In genomic region chr1:59499956-59500569, GRCh38 we compare ENCODE assay signal across 19 cellular contexts.
A peak's percentile ranks its signal among the peaks of the same experiment; 100 is the strongest.
DNase-seq lines count a peak whose midpoint lies in the region; TF ChIP-seq lines count a peak whose summit lies in the region.
"Had no signal": no experiment of that assay in that cellular context is flagged by ENCODE, and none has a peak within 500 bp of the region (broad histone marks: within the 10 kb centered on the region; RNA-seq: fewer than 3 reads in every experiment).

No MANE protein-coding gene starts in this region.

- H4K12ac ChIP-seq in trophoblast cell (ENCODE audit: low read depth, low read length), result no peak overlapping the region

- H3F3A ChIP-seq in MM.1S (ENCODE audit: insufficient read depth, low read length), result no peaks in the 10 kb centered on the region

- no peak for TF ChIP-seq CTCF in hepatocyte (IDR thresholded peaks at IDR 0.05; ENCODE audit: poor library complexity)
- no peak for TF ChIP-seq CTCF in MM.1S (IDR thresholded peaks at IDR 0.05; ENCODE audit: low read length)
- no peak for TF ChIP-seq CTCF in glutamatergic neuron (IDR thresholded peaks at IDR 0.05; ENCODE audit: partially characterized antibody, unreplicated experiment)

- no peak overlapping the region for H2BK120ac ChIP-seq in trophoblast cell (ENCODE audit: insufficient read depth, low read length, poor library complexity)

- DNase-seq in HT-29 (ENCODE audit: low spot score), result peak; percentile 91
- DNase-seq in SJCRH30, result no peak
- DNase-seq in hepatocyte (ENCODE audit: low spot score), result peak; percentile 34
- peak in 1 of 2 donors; percentile 45 for DNase-seq in trophoblast cell
- no peak for DNase-seq in ecto neural progenitor cell (ENCODE audit: low spot score)
- DNase-seq in RPMI8226, result no peak
- DNase-seq in MM.1S, result no peak
- no peak for DNase-seq in glutamatergic neuron
- DNase-seq: activated CD4-positive, alpha-beta T cell treated with anti-CD3 and anti-CD28 coated beads for 36 hours; activated effector memory CD4-positive, alpha-beta T cell treated with Interleukin-2 at 50 U/mL for 16 hours; effector CD8-positive, alpha-beta T cell; EL; islet precursor cell; NCI-H1105; SK-N-SH; T-helper 9 cell; upper lobe of right lung had no signal

- H4K8ac ChIP-seq in trophoblast cell (ENCODE audit: low read depth, low read length), result no peak overlapping the region

- H3K36me3 ChIP-seq in SJCRH30 (no peaks in the 10 kb centered on the region), hepatocyte (replicated peaks; ENCODE audit: insufficient read depth, low read depth) (no peaks in the 10 kb centered on the region), trophoblast cell (ENCODE audit: control insufficient read depth in 1 of 2, insufficient read depth in 2 of 2, low read length in 2 of 2) (no peaks in the 10 kb centered on the region), MM.1S (replicated peaks; ENCODE audit: insufficient read depth, low read length) (no peaks in the 10 kb centered on the region)
- H3K36me3 ChIP-seq: cardiac muscle cell, upper lobe of right lung had no signal

- H2AFZ ChIP-seq in hepatocyte (no peak overlapping the region), trophoblast cell (ENCODE audit: insufficient read depth, low read length, poor library complexity) (no peak overlapping the region), MM.1S (ENCODE audit: low read length) (no peak overlapping the region)

- H3K9ac ChIP-seq in trophoblast cell (ENCODE audit: low read length) (no peak overlapping the region), MM.1S (ENCODE audit: low read length) (no peak overlapping the region)
- H3K9ac ChIP-seq: SK-N-SH had no signal

- no peak overlapping the region for H3K18ac ChIP-seq in trophoblast cell (ENCODE audit: low read length)

- H3K27ac Mint-ChIP-seq in glutamatergic neuron (ENCODE audit: unreplicated experiment), result no peak overlapping the region
- H3K27ac Mint-ChIP-seq: activated CD4-positive, alpha-beta T cell treated with anti-CD3 and anti-CD28 coated beads for 36 hours; stimulated activated naive CD8-positive, alpha-beta T cell treated with anti-CD3 and anti-CD28 coated beads, Interleukin-15, Interleukin-2, amounts not matched to agents 100 ng/mL and 50 ng/mL, for 24 hours had no signal

- no peaks in the 10 kb centered on the region for H3K27me3 ChIP-seq in SJCRH30
- no peaks in the 10 kb centered on the region for H3K27me3 ChIP-seq in hepatocyte
- no peaks in the 10 kb centered on the region for H3K27me3 ChIP-seq in trophoblast cell (ENCODE audit: insufficient read depth, low read length)
- H3K27me3 ChIP-seq in MM.1S (replicated peaks; ENCODE audit: insufficient read depth, low read length), result no peaks in the 10 kb centered on the region
- H3K27me3 ChIP-seq: cardiac muscle cell, upper lobe of right lung had no signal

- H4K20me1 ChIP-seq in hepatocyte (ENCODE audit: insufficient read depth, poor library complexity, severe bottlenecking) (no peaks in the 10 kb centered on the region), MM.1S (ENCODE audit: insufficient read depth, low read length) (no peaks in the 10 kb centered on the region)

- H3K4me3 Mint-ChIP-seq in glutamatergic neuron (ENCODE audit: unreplicated experiment), result no peak overlapping the region
- H3K4me3 Mint-ChIP-seq: activated CD4-positive, alpha-beta T cell treated with anti-CD3 and anti-CD28 coated beads for 36 hours; stimulated activated naive CD8-positive, alpha-beta T cell treated with anti-CD3 and anti-CD28 coated beads, Interleukin-15, Interleukin-2, amounts not matched to agents 100 ng/mL and 50 ng/mL, for 24 hours had no signal

- no peak overlapping the region for H3K4ac ChIP-seq in trophoblast cell (ENCODE audit: low read depth, low read length)

- H2BK12ac ChIP-seq in trophoblast cell (ENCODE audit: low read length), result peak overlapping the region; percentile 76

- no peak overlapping the region for H3K4me3 ChIP-seq in SJCRH30
- H3K4me3 ChIP-seq in hepatocyte, result no peak overlapping the region
- H3K4me3 ChIP-seq in trophoblast cell (ENCODE audit: low read depth, low read length), result no peak overlapping the region
- H3K4me3 ChIP-seq in MM.1S (ENCODE audit: low read length), result no peak overlapping the region
- H3K4me3 ChIP-seq: cardiac muscle cell, upper lobe of right lung had no signal

- H2AK5ac ChIP-seq in trophoblast cell (ENCODE audit: low read length), result no peak overlapping the region

- H3K36me3 Mint-ChIP-seq in glutamatergic neuron (ENCODE audit: unreplicated experiment), result no peaks in the 10 kb centered on the region

- H3K4me2 ChIP-seq in hepatocyte (peak overlapping the region; percentile 38), trophoblast cell (ENCODE audit: low read length) (no peak overlapping the region), MM.1S (ENCODE audit: low read depth, low read length) (no peak overlapping the region)
- H3K4me2 ChIP-seq: SK-N-SH had no signal

- H3K4me1 Mint-ChIP-seq in glutamatergic neuron (ENCODE audit: low read depth, unreplicated experiment), result no peaks in the 10 kb centered on the region
- H3K4me1 Mint-ChIP-seq: activated CD4-positive, alpha-beta T cell treated with anti-CD3 and anti-CD28 coated beads for 36 hours had no signal

- H2BK5ac ChIP-seq in trophoblast cell (ENCODE audit: low read depth, low read length, poor library complexity), result no peak overlapping the region

- H3K9me2 ChIP-seq in hepatocyte (replicated peaks; ENCODE audit: insufficient read depth), result no peaks in the 10 kb centered on the region
- no peaks in the 10 kb centered on the region for H3K9me2 ChIP-seq in MM.1S (replicated peaks; ENCODE audit: insufficient read depth, low read length)
- H3K9me2 ChIP-seq: SK-N-SH had no signal

- H3K79me2 ChIP-seq in hepatocyte (no peaks in the 10 kb centered on the region), trophoblast cell (ENCODE audit: control insufficient read depth, insufficient read depth, low read length, poor library complexity) (no peaks in the 10 kb centered on the region), MM.1S (ENCODE audit: low read length) (no peaks in the 10 kb centered on the region)

- H3K9me3 ChIP-seq in SJCRH30 (replicated peaks), result peaks cover 7% of the 10 kb centered on the region
- H3K9me3 ChIP-seq in hepatocyte (ENCODE audit: low read depth), result no peaks in the 10 kb centered on the region
- no peaks in the 10 kb centered on the region for H3K9me3 ChIP-seq in trophoblast cell (ENCODE audit: insufficient read depth, low read depth, low read length)
- no peaks in the 10 kb centered on the region for H3K9me3 ChIP-seq in MM.1S (replicated peaks; ENCODE audit: insufficient read depth, low read length)
- H3K9me3 ChIP-seq: SK-N-SH, upper lobe of right lung had no signal

- H3K9me3 Mint-ChIP-seq in glutamatergic neuron (ENCODE audit: unreplicated experiment), result no peaks in the 10 kb centered on the region

- H3K14ac ChIP-seq in trophoblast cell (ENCODE audit: low read length), result no peak overlapping the region

- no peak overlapping the region for H3K23ac ChIP-seq in trophoblast cell (ENCODE audit: low read length)

- H4K91ac ChIP-seq in trophoblast cell (ENCODE audit: low read depth, low read length), result no peak overlapping the region

- 38% methylated on average over 4 of the region's 4 CpGs for WGBS in hepatocyte (ENCODE audit: low lambda C conversion rate, missing lambda C conversion rate)
- WGBS in trophoblast cell (ENCODE audit: extremely low coverage, insufficient coverage, insufficient read length), result no CpG with 5 or more reads among the region's 4 CpGs

- H3K27me3 Mint-ChIP-seq in glutamatergic neuron (ENCODE audit: unreplicated experiment), result no peaks in the 10 kb centered on the region
- H3K27me3 Mint-ChIP-seq: activated CD4-positive, alpha-beta T cell treated with anti-CD3 and anti-CD28 coated beads for 36 hours; stimulated activated naive CD8-positive, alpha-beta T cell treated with anti-CD3 and anti-CD28 coated beads, Interleukin-15, Interleukin-2, amounts not matched to agents 100 ng/mL and 50 ng/mL, for 24 hours had no signal

- H3K27ac ChIP-seq in SJCRH30 (peak overlapping the region; percentile 46; the same call in 1 of the 2 replicates), hepatocyte (peak overlapping the region; percentile 80), trophoblast cell (ENCODE audit: low read depth, low read length) (no peak overlapping the region), MM.1S (ENCODE audit: low read length) (no peak overlapping the region)
- H3K27ac ChIP-seq: cardiac muscle cell, upper lobe of right lung had no signal

- no peaks in the 10 kb centered on the region for H3K79me1 ChIP-seq in trophoblast cell (ENCODE audit: low read length)

- H3K4me1 ChIP-seq in SJCRH30 (peaks cover 36% of the 10 kb centered on the region), hepatocyte (ENCODE audit: insufficient read depth) (peaks cover 28% of the 10 kb centered on the region), trophoblast cell (ENCODE audit: control insufficient read depth in 1 of 2, insufficient read depth in 2 of 2, low read length in 2 of 2) (peaks cover 0 to 4% of the 10 kb centered on the region in 2 experiments), MM.1S (ENCODE audit: low read length) (peaks cover 28% of the 10 kb centered on the region; the same call in 1 of the 2 replicates)

Comparison
In these comparisons a context has a peak if more than half of its experiments do, and no peak if none do; other contexts are left out.
1. DNase-seq: peak in HT-29 (single experiment) and hepatocyte (single experiment); none in SJCRH30 (0 of 2), ecto neural progenitor cell (single experiment), RPMI8226 (single experiment), MM.1S (single experiment) and glutamatergic neuron (single experiment).
2. H3K27ac ChIP-seq: peak in SJCRH30 (single experiment) and hepatocyte (single experiment); none in trophoblast cell (single experiment) and MM.1S (single experiment).